ENCODE assay signal across 30 cellular contexts in genomic region chr11:1554981-1555712, GRCh38. TPM values are rescaled to one million over a fixed set of nuclear protein-coding genes. Genes with fewer than 3 reads are reported as not detected.
DNase-seq lines count a peak whose midpoint lies in the region; ATAC-seq and TF ChIP-seq lines count a peak whose summit lies in the region.
"Had no signal": no experiment of that assay in that cellular context is flagged by ENCODE, and none has a peak within 500 bp of the region (broad histone marks: within the 10 kb centered on the region; RNA-seq: fewer than 3 reads in every experiment).

No MANE protein-coding gene starts in this region.

- ATAC-seq in right cardiac atrium, result no peak
- ATAC-seq: activated T-cell treated with anti-CD3 and anti-CD28 coated beads, Interleukin-2, amount 50 U/mL, for 72 hours; foreskin keratinocyte had no signal

- H3K36me3 ChIP-seq in stomach smooth muscle (ENCODE audit: control insufficient read depth in 2 of 2, insufficient read depth in 2 of 2, low read length in 2 of 2), result no peaks in the 10 kb centered on the region
- H3K36me3 ChIP-seq in thyroid gland, result peaks cover 5 to 9% of the 10 kb centered on the region in 2 donors
- H3K36me3 ChIP-seq: ovary had no signal

- WGBS in right cardiac atrium, result 82% methylated on average over 13 of the region's 13 CpGs
- 68 to 81% methylated on average over 6 to 7 of the region's 13 CpGs for WGBS in thyroid gland, 2 donors

- intact Hi-C loops in right cardiac atrium (cut with DNase I) (no loop called here), thyroid gland (cut with DNase I) (no loop called here)

- TF ChIP-seq POLR2A in thyroid gland (IDR thresholded peaks at IDR 0.05), result no peak

- peak overlapping the region; percentile 52 for H3K27ac ChIP-seq in angular gyrus (ENCODE audit: low read depth, low read length)
- no peak overlapping the region for H3K27ac ChIP-seq in right cardiac atrium (ENCODE audit: low read length)
- H3K27ac ChIP-seq in stomach smooth muscle (ENCODE audit: low read length), result peak overlapping the region; percentile 41
- H3K27ac ChIP-seq in thyroid gland, result no peak overlapping the region
- H3K27ac ChIP-seq: esophagus muscularis mucosa, foreskin keratinocyte, ovary, spleen, VCaP had no signal

- H3K4me3 ChIP-seq in right cardiac atrium (ENCODE audit: low read length) (no peak overlapping the region), stomach smooth muscle (ENCODE audit: low read length in 2 of 2) (no peak overlapping the region), thyroid gland (replicated peaks in 1 of 3) (no peak overlapping the region)
- H3K4me3 ChIP-seq: esophagus muscularis mucosa, hepatocyte, ovary, spleen had no signal

- TF ChIP-seq CTCF in thyroid gland (IDR thresholded peaks at IDR 0.05), result no peak

- no peaks in the 10 kb centered on the region for H3K27me3 ChIP-seq in right cardiac atrium (ENCODE audit: control insufficient read depth, insufficient read depth)
- H3K27me3 ChIP-seq in stomach smooth muscle (ENCODE audit: control insufficient read depth in 1 of 2, insufficient read depth in 2 of 2, low read length in 2 of 2), result no peaks in the 10 kb centered on the region
- no peaks in the 10 kb centered on the region for H3K27me3 ChIP-seq in thyroid gland
- H3K27me3 ChIP-seq: esophagus muscularis mucosa, hepatocyte, ovary had no signal

- peak; percentile 37 for DNase-seq in activated T-cell treated with anti-CD3 and anti-CD28 coated beads, Interleukin-2, amount 50 U/mL, for 1 hour
- no peak for DNase-seq in activated T-cell treated with anti-CD3 and anti-CD28 coated beads, Interleukin-2, amount 50 U/mL, for 48 hours
- peak in 2 of 3 donors; percentile 13 to 43 for DNase-seq in right cardiac atrium
- no peak for DNase-seq in thyroid gland
- no peak for DNase-seq in NCI-H446 (lab: John Stamatoyannopoulos, UW)
- no peak for DNase-seq in NCI-H82 (lab: John Stamatoyannopoulos, UW)
- DNase-seq: 8988T; activated CD4-positive, alpha-beta T cell treated with anti-CD3 and anti-CD28 coated beads, Interleukin-2, amount 10 ng/mL, durations not matched to agents 24 days and 14 days; activated naive CD4-positive, alpha-beta T cell treated with anti-CD3 and anti-CD28 coated beads for 36 hours; activated T-cell treated with anti-CD3 and anti-CD28 coated beads, Interleukin-2, amount 50 U/mL, for 72 hours; CD4-positive, CD25-positive, alpha-beta regulatory T cell; effector memory CD4-positive, alpha-beta T cell; foreskin keratinocyte; GOT3; IMR-90; left colon; naive B cell; ovary; retina; SHP77 treated with DMSO at 0.1 percent for 48 hours; spleen; stimulated activated CD4-positive, alpha-beta T cell treated with anti-CD3 and anti-CD28 coated beads, Interleukin-4, amount 100 ng/mL, for 1 hour; T-helper 9 cell had no signal

- H3K9me3 ChIP-seq in right cardiac atrium (ENCODE audit: control insufficient read depth, low read length) (no peaks in the 10 kb centered on the region), stomach smooth muscle (ENCODE audit: control insufficient read depth in 2 of 2, low read length in 2 of 2) (no peaks in the 10 kb centered on the region), thyroid gland (no peaks in the 10 kb centered on the region)
- H3K9me3 ChIP-seq: esophagus muscularis mucosa, ovary, spleen had no signal

- H3K9ac ChIP-seq in stomach smooth muscle (ENCODE audit: low read length in 2 of 2), result no peak overlapping the region

- H3K4me1 ChIP-seq in right cardiac atrium (ENCODE audit: control insufficient read depth, insufficient read depth, low read length), result peaks cover 7% of the 10 kb centered on the region
- peaks cover 57% of the 10 kb centered on the region for H3K4me1 ChIP-seq in stomach smooth muscle (ENCODE audit: control insufficient read depth, insufficient read depth, low read length)
- peaks cover 16 to 43% of the 10 kb centered on the region in 2 donors for H3K4me1 ChIP-seq in thyroid gland

RNA-seq across cellular contexts. Expression of gene DUSP8, which starts 16.9 kb away (rescaled TPM):
- 10 to 100 TPM; 10.1 to 15.6 (median 12.3) TPM for total RNA-seq in right cardiac atrium
- polyA plus RNA-seq in right cardiac atrium, result 13.3 TPM
- total RNA-seq in thyroid gland, result 1 to 10 TPM; 1.3 to 3.5 (median 2.5) TPM

RNA-seq across cellular contexts. Expression of gene KRTAP5-1, which starts 29.9 kb away (rescaled TPM):
- total RNA-seq in right cardiac atrium (not detected), thyroid gland (not detected)
- not detected for polyA plus RNA-seq in right cardiac atrium
- total RNA-seq: activated CD4-positive, alpha-beta T cell treated with anti-CD3 and anti-CD28 coated beads, Interleukin-2, amount 10 ng/mL, durations not matched to agents 24 days and 14 days; activated naive CD4-positive, alpha-beta T cell treated with anti-CD3 and anti-CD28 coated beads for 36 hours; activated T-cell treated with anti-CD3 and anti-CD28 coated beads, Interleukin-2, amount 50 U/mL, for 72 hours; CD4-positive, CD25-positive, alpha-beta regulatory T cell; esophagus muscularis mucosa; foreskin keratinocyte; G401; hepatocyte; IMR-90; left colon; ovary; spleen; urinary bladder had no signal
- polyA plus RNA-seq: CD4-positive, CD25-positive, alpha-beta regulatory T cell; foreskin keratinocyte; hepatocyte; IMR-90; ovary; spleen; urinary bladder had no signal

RNA-seq across cellular contexts. Expression of gene KRTAP5-2, which starts 42.9 kb away (rescaled TPM):
- total RNA-seq in right cardiac atrium, result not detected
- not detected for polyA plus RNA-seq in right cardiac atrium
- not detected for total RNA-seq in thyroid gland
- total RNA-seq: activated CD4-positive, alpha-beta T cell treated with anti-CD3 and anti-CD28 coated beads, Interleukin-2, amount 10 ng/mL, durations not matched to agents 24 days and 14 days; activated naive CD4-positive, alpha-beta T cell treated with anti-CD3 and anti-CD28 coated beads for 36 hours; activated T-cell treated with anti-CD3 and anti-CD28 coated beads, Interleukin-2, amount 50 U/mL, for 72 hours; esophagus muscularis mucosa; foreskin keratinocyte; G401; hepatocyte; IMR-90; left colon; ovary; spleen; urinary bladder had no signal
- polyA plus RNA-seq: CD4-positive, CD25-positive, alpha-beta regulatory T cell; foreskin keratinocyte; hepatocyte; IMR-90; ovary; spleen; urinary bladder had no signal

RNA-seq across cellular contexts. Expression of gene KRTAP5-3, which starts 53.1 kb away (rescaled TPM):
- not detected for total RNA-seq in right cardiac atrium
- polyA plus RNA-seq in right cardiac atrium, result not detected
- total RNA-seq in thyroid gland, result not detected
- total RNA-seq: activated CD4-positive, alpha-beta T cell treated with anti-CD3 and anti-CD28 coated beads, Interleukin-2, amount 10 ng/mL, durations not matched to agents 24 days and 14 days; activated naive CD4-positive, alpha-beta T cell treated with anti-CD3 and anti-CD28 coated beads for 36 hours; activated T-cell treated with anti-CD3 and anti-CD28 coated beads, Interleukin-2, amount 50 U/mL, for 72 hours; CD4-positive, CD25-positive, alpha-beta regulatory T cell; esophagus muscularis mucosa; foreskin keratinocyte; G401; hepatocyte; IMR-90; left colon; ovary; spleen; urinary bladder had no signal
- polyA plus RNA-seq: CD4-positive, CD25-positive, alpha-beta regulatory T cell; foreskin keratinocyte; hepatocyte; IMR-90; ovary; spleen; urinary bladder had no signal

Comparison
In these comparisons a context has a peak if more than half of its experiments do, and no peak if none do; other contexts are left out.
1. DNase-seq: peak in activated T-cell treated with anti-CD3 and anti-CD28 coated beads, Interleukin-2, amount 50 U/mL, for 1 hour (single experiment) and right cardiac atrium (2 of 3); none in activated T-cell treated with anti-CD3 and anti-CD28 coated beads, Interleukin-2, amount 50 U/mL, for 48 hours (0 of 2), thyroid gland (0 of 2), NCI-H446 (0 of 2) and NCI-H82 (single experiment).
2. H3K27ac ChIP-seq: peak in angular gyrus (single experiment) and stomach smooth muscle (single experiment); none in right cardiac atrium (single experiment) and thyroid gland (0 of 3).